ENCODE assay signal across 16 cellular contexts in the genomic region with DNA sequence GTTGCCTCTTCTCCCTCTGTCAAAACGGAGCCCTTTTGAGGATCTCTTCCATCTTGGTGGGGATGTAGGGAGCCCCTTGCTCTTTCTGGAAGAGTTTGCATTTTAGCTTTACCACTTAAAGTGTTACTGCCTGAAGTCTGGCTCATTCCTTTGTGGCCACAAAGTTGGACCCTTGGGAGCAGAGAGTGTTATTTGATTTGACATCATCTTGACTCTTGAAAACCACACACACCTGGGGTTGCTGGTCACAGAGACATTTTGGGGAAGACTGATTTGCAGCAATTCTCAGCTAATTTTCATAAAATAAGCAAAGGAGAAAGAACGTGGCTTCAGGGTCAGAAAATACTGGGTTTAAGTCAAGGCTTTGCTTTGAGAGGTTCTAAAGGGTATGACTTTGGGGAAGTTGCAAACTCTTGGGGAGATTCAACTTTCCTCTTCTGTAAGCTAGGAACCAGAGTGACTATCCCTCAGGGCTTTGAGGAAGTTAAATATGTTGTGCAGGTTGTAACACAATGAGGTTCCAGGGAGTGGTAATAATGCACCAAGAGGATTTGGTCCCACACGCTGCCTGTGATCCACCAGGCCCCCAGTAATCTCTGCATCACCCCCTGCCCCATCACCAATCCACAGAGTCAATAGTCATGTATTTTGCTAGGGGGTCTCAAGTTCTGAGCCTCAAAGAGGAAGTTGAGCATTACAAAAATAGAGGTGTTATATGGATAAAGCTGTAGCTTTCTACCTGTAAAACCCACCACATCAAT.
DNase-seq lines count a peak whose midpoint lies in the region; ATAC-seq and TF ChIP-seq lines count a peak whose summit lies in the region.
"Had no signal": no experiment of that assay in that cellular context is flagged by ENCODE, and none has a peak within 500 bp of the region (broad histone marks: within the 10 kb centered on the region; RNA-seq: fewer than 3 reads in every experiment).

No MANE protein-coding gene starts in this region.

- ATAC-seq in GM18907 (IDR thresholded peaks at IDR 0.05; ENCODE audit: unreplicated experiment): peak; percentile 41
- ATAC-seq in GM23338: no peak
- ATAC-seq in HG03439 (IDR thresholded peaks at IDR 0.05; ENCODE audit: unreplicated experiment): peak; percentile 47
- ATAC-seq: T-cell had no signal

- H3F3A ChIP-seq in GM23338 (replicated peaks; ENCODE audit: low read depth): no peaks in the 10 kb centered on the region

- H3K9me3 Mint-ChIP-seq in GM23338: peaks cover 30% of the 10 kb centered on the region

- peaks cover 6% of the 10 kb centered on the region for H3K9me2 ChIP-seq in GM23338 (ENCODE audit: insufficient read depth)

- no peak overlapping the region for H3K27ac ChIP-seq in GM23338 (ENCODE audit: low read depth)
- H3K27ac ChIP-seq: parathyroid adenoma had no signal

- H2AFZ ChIP-seq in GM23338: 0 out of 2 replicates have a peak overlapping the region, but pooled peaks have one; percentile 10
- H2AFZ ChIP-seq: parathyroid adenoma had no signal

- no peak overlapping the region for H3K4me3 Mint-ChIP-seq in GM23338
- H3K4me3 Mint-ChIP-seq: CD4-positive, CD25-positive, alpha-beta regulatory T cell; memory B cell; stimulated activated naive CD8-positive, alpha-beta T cell treated with anti-CD3 and anti-CD28 coated beads, Interleukin-15, Interleukin-2, amounts not matched to agents 100 ng/mL and 50 ng/mL, for 24 hours; T-cell had no signal

- DNase-seq in GM23338 (ENCODE audit: low spot score) (no peak), germinal center (ENCODE audit: low spot score) (peak; percentile 61), NCI-H2029 (lab: John Stamatoyannopoulos, UW) (no peak), NCI-H1694 (lab: John Stamatoyannopoulos, UW) (no peak), medulla oblongata (ENCODE audit: extremely low spot score) (no peak), HCEC 1CT (no peak)
- DNase-seq: activated CD4-positive, alpha-beta T cell treated with anti-CD3 and anti-CD28 coated beads, Interleukin-2, amount 50 U/mL, for 1 hour; CD4-positive, CD25-positive, alpha-beta regulatory T cell; NCI-H82; stimulated activated CD4-positive, alpha-beta T cell treated with anti-CD3 and anti-CD28 coated beads, Interleukin-2, amount 100 ng/mL, for 24 hours; T-cell had no signal

- H3K4me1 Mint-ChIP-seq in GM23338: peaks cover 21% of the 10 kb centered on the region
- H3K4me1 Mint-ChIP-seq: CD4-positive, CD25-positive, alpha-beta regulatory T cell had no signal

- no peak overlapping the region for H3K4me3 ChIP-seq in GM23338

- no peaks in the 10 kb centered on the region for H4K20me1 ChIP-seq in GM23338 (replicated peaks; ENCODE audit: insufficient read depth)

- peaks cover 1% of the 10 kb centered on the region for H3K27me3 Mint-ChIP-seq in GM23338 (ENCODE audit: insufficient read depth, low read depth, poor library complexity)
- H3K27me3 Mint-ChIP-seq: CD4-positive, CD25-positive, alpha-beta regulatory T cell; stimulated activated naive CD8-positive, alpha-beta T cell treated with anti-CD3 and anti-CD28 coated beads, Interleukin-15, Interleukin-2, amounts not matched to agents 100 ng/mL and 50 ng/mL, for 24 hours had no signal

- H3K4me2 ChIP-seq in GM23338: no peak overlapping the region

- no peaks in the 10 kb centered on the region for H3K36me3 ChIP-seq in GM23338 (ENCODE audit: insufficient read depth)

- peaks cover 7% of the 10 kb centered on the region; the same call in 1 of the 2 replicates for H3K4me1 ChIP-seq in GM23338 (ENCODE audit: insufficient read depth)
- H3K4me1 ChIP-seq: parathyroid adenoma had no signal

- H3K27ac Mint-ChIP-seq in GM23338: no peak overlapping the region
- H3K27ac Mint-ChIP-seq: CD4-positive, CD25-positive, alpha-beta regulatory T cell; memory B cell; stimulated activated naive CD8-positive, alpha-beta T cell treated with anti-CD3 and anti-CD28 coated beads, Interleukin-15, Interleukin-2, amounts not matched to agents 100 ng/mL and 50 ng/mL, for 24 hours; T-cell had no signal

- no peaks in the 10 kb centered on the region for H3K79me2 ChIP-seq in GM23338 (replicated peaks; ENCODE audit: insufficient read depth)
- H3K79me2 ChIP-seq: parathyroid adenoma had no signal

- peaks cover 16% of the 10 kb centered on the region; the same call in 2 of the 3 replicates for H3K36me3 Mint-ChIP-seq in GM23338 (ENCODE audit: low read depth)
- H3K36me3 Mint-ChIP-seq: CD4-positive, CD25-positive, alpha-beta regulatory T cell; T-cell had no signal

- H3K27me3 ChIP-seq in GM23338 (ENCODE audit: insufficient read depth): no peaks in the 10 kb centered on the region

- TF ChIP-seq CTCF in GM23338 (conservative IDR thresholded peaks at IDR 0.05; ENCODE audit: low read depth in 2 of 2): no peak

TF ChIP-seq in GM23338, 12 proteins besides CTCF, POLR2A, EP300 and RAD21 (continues in another document):
- no peak for TF ChIP-seq CREB1 (CRISPR knock-in tag; IDR thresholded peaks at IDR 0.05; ENCODE audit: low read depth)
- no peak for TF ChIP-seq EZH2 (IDR thresholded peaks at IDR 0.05; ENCODE audit: low read depth, unreplicated experiment)
- no peak for TF ChIP-seq POLR2AphosphoS5 (IDR thresholded peaks at IDR 0.05; ENCODE audit: low read depth)
- TF ChIP-seq, protein P1, sequence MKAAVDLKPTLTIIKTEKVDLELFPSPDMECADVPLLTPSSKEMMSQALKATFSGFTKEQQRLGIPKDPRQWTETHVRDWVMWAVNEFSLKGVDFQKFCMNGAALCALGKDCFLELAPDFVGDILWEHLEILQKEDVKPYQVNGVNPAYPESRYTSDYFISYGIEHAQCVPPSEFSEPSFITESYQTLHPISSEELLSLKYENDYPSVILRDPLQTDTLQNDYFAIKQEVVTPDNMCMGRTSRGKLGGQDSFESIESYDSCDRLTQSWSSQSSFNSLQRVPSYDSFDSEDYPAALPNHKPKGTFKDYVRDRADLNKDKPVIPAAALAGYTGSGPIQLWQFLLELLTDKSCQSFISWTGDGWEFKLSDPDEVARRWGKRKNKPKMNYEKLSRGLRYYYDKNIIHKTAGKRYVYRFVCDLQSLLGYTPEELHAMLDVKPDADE (IDR thresholded peaks at IDR 0.05): no peak
- TF ChIP-seq JUNB (IDR thresholded peaks at IDR 0.05; ENCODE audit: unreplicated experiment): no peak
- TF ChIP-seq, protein P2, sequence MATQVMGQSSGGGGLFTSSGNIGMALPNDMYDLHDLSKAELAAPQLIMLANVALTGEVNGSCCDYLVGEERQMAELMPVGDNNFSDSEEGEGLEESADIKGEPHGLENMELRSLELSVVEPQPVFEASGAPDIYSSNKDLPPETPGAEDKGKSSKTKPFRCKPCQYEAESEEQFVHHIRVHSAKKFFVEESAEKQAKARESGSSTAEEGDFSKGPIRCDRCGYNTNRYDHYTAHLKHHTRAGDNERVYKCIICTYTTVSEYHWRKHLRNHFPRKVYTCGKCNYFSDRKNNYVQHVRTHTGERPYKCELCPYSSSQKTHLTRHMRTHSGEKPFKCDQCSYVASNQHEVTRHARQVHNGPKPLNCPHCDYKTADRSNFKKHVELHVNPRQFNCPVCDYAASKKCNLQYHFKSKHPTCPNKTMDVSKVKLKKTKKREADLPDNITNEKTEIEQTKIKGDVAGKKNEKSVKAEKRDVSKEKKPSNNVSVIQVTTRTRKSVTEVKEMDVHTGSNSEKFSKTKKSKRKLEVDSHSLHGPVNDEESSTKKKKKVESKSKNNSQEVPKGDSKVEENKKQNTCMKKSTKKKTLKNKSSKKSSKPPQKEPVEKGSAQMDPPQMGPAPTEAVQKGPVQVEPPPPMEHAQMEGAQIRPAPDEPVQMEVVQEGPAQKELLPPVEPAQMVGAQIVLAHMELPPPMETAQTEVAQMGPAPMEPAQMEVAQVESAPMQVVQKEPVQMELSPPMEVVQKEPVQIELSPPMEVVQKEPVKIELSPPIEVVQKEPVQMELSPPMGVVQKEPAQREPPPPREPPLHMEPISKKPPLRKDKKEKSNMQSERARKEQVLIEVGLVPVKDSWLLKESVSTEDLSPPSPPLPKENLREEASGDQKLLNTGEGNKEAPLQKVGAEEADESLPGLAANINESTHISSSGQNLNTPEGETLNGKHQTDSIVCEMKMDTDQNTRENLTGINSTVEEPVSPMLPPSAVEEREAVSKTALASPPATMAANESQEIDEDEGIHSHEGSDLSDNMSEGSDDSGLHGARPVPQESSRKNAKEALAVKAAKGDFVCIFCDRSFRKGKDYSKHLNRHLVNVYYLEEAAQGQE (IDR thresholded peaks at IDR 0.05; ENCODE audit: unreplicated experiment): no peak
